Comparison of ENCODE assay signal across 7 cellular contexts in the genomic region with DNA sequence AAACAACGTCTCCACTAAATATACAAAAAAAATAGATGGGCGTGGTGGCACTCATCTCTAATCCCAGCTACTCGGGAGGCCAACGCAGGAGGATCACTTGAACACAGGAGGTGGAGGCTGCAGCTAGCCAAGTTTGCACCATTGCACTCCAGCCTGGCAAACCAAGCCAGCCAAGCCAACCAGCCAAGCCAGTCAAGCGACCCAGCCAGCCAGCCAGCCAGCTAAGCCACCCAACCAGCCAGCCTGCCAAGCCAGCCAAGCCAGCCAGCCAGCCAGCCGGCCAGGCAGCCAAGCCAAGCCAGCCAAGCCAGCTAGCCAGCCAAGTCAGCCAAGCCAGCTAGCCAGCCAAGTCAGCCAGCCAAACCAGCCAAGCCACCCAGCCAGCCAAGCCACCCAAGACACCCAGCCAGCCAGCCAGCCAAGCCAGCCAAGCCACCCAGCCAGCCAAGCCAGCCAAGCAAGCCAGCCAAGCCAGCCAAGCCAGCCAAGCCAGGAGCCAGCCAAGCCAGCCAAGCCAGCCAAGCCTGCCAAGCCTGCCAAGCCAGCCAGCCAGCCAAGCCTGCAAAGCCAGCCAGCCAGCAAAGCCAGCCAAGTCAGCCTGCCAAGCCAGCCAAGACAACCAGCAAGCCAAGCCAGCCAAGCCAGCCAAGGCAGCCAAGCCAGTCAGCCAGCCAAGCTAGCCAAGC.
DNase-seq lines count a peak whose midpoint lies in the region; ATAC-seq, FAIRE-seq and TF ChIP-seq lines count a peak whose summit lies in the region.
"Not testable (repeated sequence)": the region's sequence is repeated elsewhere in the genome, so short reads cannot be mapped to it uniquely, and the experiment has no call there.

No MANE protein-coding gene starts in this region.

- BruUV-seq in HepG2 (replicated peaks; lab: Mats Ljungman, UMichigan): not testable (repeated sequence)

- TF ChIP-seq CTCF in endodermal cell (conservative IDR thresholded peaks at IDR 0.05); HepG2 (CRISPR knock-in tag; IDR thresholded peaks at IDR 0.05); mucosa of descending colon (IDR thresholded peaks at IDR 0.05); spleen (IDR thresholded peaks at IDR 0.05 in 8 of 11, conservative IDR thresholded peaks at IDR 0.05 in 3 of 11); vagina (IDR thresholded peaks at IDR 0.05): not testable (repeated sequence)

- H3K4me3 ChIP-seq in endodermal cell (ENCODE audit: low read length); HepG2 (replicated peaks in 1 of 3; ENCODE audit: insufficient read depth in 1 of 3, low read depth in 2 of 3, low read length in 3 of 3); mucosa of descending colon; spleen; vagina: not testable (repeated sequence)

- not testable (repeated sequence) for H3K4me1 ChIP-seq in endodermal cell (ENCODE audit: control insufficient read depth, insufficient read depth, low read length); HepG2 (ENCODE audit: insufficient read depth, low read length); mucosa of descending colon (ENCODE audit: low read depth); spleen; vagina

- no CpG with 5 or more reads among the region's 6 CpGs for WGBS in endodermal cell (ENCODE audit: insufficient coverage in 1 of 2, insufficient read length in 1 of 2), 2 experiments
- 44% methylated on average over 4 of the region's 6 CpGs for WGBS in HepG2 (ENCODE audit: low lambda C conversion rate)
- 83 to 93% (median 87%) methylated on average over 3 to 4 of the region's 6 CpGs for WGBS in spleen, 5 donors

- not testable (repeated sequence) for H3K36me3 ChIP-seq in endodermal cell (ENCODE audit: control insufficient read depth, insufficient read depth, low read length); HepG2 (replicated peaks in 1 of 2; ENCODE audit: control insufficient read depth in 1 of 2, insufficient read depth in 2 of 2, low read length in 2 of 2); mucosa of descending colon (ENCODE audit: low read depth); spleen; vagina

- not testable (repeated sequence) for H3K27ac ChIP-seq in endodermal cell (ENCODE audit: low read depth, low read length); HepG2 (ENCODE audit: extremely low read length, insufficient read depth, low read length); spleen; vagina

- H3K9me3 ChIP-seq in endodermal cell (ENCODE audit: control insufficient read depth, low read length); HepG2 (ENCODE audit: low read length); mucosa of descending colon; vagina: not testable (repeated sequence)
- peaks cover 0 to 20% (median 15%) of the 10 kb centered on the region in 8 donors for H3K9me3 ChIP-seq in spleen

- not testable (repeated sequence) for FAIRE-seq in HepG2 (lab: Jason Lieb, UNC)

- H3K9me3 Mint-ChIP-seq in endodermal cell: peaks cover 39% of the 10 kb centered on the region

- CTCF ChIA-PET in HepG2 (lab: Yijun Ruan, JAX; ENCODE audit: low intra/inter-chr PET ratio, low total read pairs): not testable (repeated sequence)

- intact Hi-C loops in cardiac septum (cut with DNase I); HepG2 (cut with micrococcal nuclease; ENCODE audit: unreplicated experiment); mucosa of descending colon (cut with DNase I, micrococcal nuclease); spleen (cut with DNase I; ENCODE audit: low total_unique reads); vagina (cut with DNase I): not testable (repeated sequence)

- not testable (repeated sequence) for TF ChIP-seq EP300 in HepG2 (IDR thresholded peaks at IDR 0.05; ENCODE audit: low read depth in 2 of 2, low read length in 2 of 2); HepG2 (CRISPR knock-in tag; IDR thresholded peaks at IDR 0.05; ENCODE audit: borderline replicate concordance)

- not testable (repeated sequence) for TF ChIP-seq POLR2A in HepG2 (IDR thresholded peaks at IDR 0.05; ENCODE audit: insufficient read depth in 1 of 2, low read depth in 2 of 2, low read length in 2 of 2); spleen (IDR thresholded peaks at IDR 0.05); vagina (IDR thresholded peaks at IDR 0.05)

- peak; percentile 31; the same call in 1 of the 3 replicates for ATAC-seq in HepG2
- ATAC-seq in mucosa of descending colon: not testable (repeated sequence)

- H3K79me2 ChIP-seq in HepG2 (ENCODE audit: insufficient read depth, low read length): not testable (repeated sequence)

- H3K27me3 Mint-ChIP-seq in endodermal cell (ENCODE audit: insufficient read depth): not testable (repeated sequence)

- in situ Hi-C loops in HepG2 (cut with HindIII; ENCODE audit: extremely low pct_ligation_motif_present, low pct_unique_long_range_greater_than_20kb): not testable (repeated sequence)

- POLR2A ChIA-PET in HepG2 (lab: Yijun Ruan, JAX): not testable (repeated sequence)

- not testable (repeated sequence) for H4K20me1 ChIP-seq in HepG2 (ENCODE audit: insufficient read depth, low read length)

- not testable (repeated sequence) for H3K4me3 Mint-ChIP-seq in endodermal cell

- TF ChIP-seq RAD21 in HepG2 (CRISPR knock-in tag; IDR thresholded peaks at IDR 0.05): not testable (repeated sequence)

- not testable (repeated sequence) for H2AFZ ChIP-seq in HepG2 (ENCODE audit: low read length)

- not testable (repeated sequence) for H3K4me2 ChIP-seq in HepG2 (ENCODE audit: low read depth, low read length)

- H3K36me3 Mint-ChIP-seq in endodermal cell (ENCODE audit: low read depth): not testable (repeated sequence)

- H3K27ac Mint-ChIP-seq in endodermal cell: not testable (repeated sequence)

- H3K9ac ChIP-seq in endodermal cell (ENCODE audit: extremely low read depth, low read length, poor library complexity, severe bottlenecking); HepG2 (ENCODE audit: insufficient read depth, low read depth, low read length): not testable (repeated sequence)

- peak; percentile 64 for DNase-seq in activated effector memory CD4-positive, alpha-beta T cell treated with anti-CD3 and anti-CD28 coated beads, Interleukin-2, amount 50 U/mL, for 16 hours
- DNase-seq in endodermal cell (peak; percentile 31), cardiac septum (ENCODE audit: low spot score) (peak; percentile 71), mucosa of descending colon (peak in 2 of 3 donors; percentile 6 to 46), spleen (peak; percentile 67), vagina (ENCODE audit: extremely low spot score in 2 of 2) (peak; percentile 64 to 97)
- not testable (repeated sequence) for DNase-seq in HepG2 (ENCODE audit: low spot score)

- H3K4me1 Mint-ChIP-seq in endodermal cell: not testable (repeated sequence)

- H3K27me3 ChIP-seq in endodermal cell (ENCODE audit: control insufficient read depth, insufficient read depth, low read length, poor library complexity, severe bottlenecking); HepG2 (ENCODE audit: control insufficient read depth in 1 of 2, insufficient read depth in 2 of 2, low read length in 2 of 2); spleen (replicated peaks in 1 of 7); vagina: not testable (repeated sequence)
